ENCODE assay signal across 8 cellular contexts in the genomic region with DNA sequence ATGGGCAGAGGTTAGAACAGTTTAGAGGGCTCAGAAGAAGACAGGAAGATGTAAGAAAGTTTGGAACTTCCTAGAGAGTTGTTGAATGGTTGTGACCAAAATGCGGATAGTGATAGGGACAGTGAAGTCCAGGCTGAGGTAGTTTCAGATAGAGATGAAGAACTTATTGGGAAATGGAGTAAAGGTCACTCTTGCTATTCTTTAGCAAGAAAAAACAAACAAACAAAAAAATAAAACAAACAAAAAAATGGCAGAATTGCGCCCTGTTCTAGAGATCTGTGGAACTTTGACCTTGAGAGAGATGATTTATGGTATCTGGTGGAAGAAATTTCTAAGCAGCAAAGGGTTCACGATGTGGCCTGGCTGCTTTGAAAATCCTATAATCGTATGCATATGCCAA.
"Had no signal": no experiment of that assay in that cellular context is flagged by ENCODE, and none has a peak within 500 bp of the region (broad histone marks: within the 10 kb centered on the region; RNA-seq: fewer than 3 reads in every experiment).

No MANE protein-coding gene starts in this region.

- DNase-seq: GDM1, GF-D8 had no signal

- FAIRE-seq: G401.6, GM12878, GM12891, GM12892, GM18507, GM19239 had no signal

- H3K4me3 ChIP-seq: GM12878 had no signal

- ATAC-seq: GM12878 had no signal
